In genomic region chr9:137605146-137606004, GRCh38 we compare ENCODE assay signal across 8 cellular contexts. TPM values are rescaled to one million over a fixed set of nuclear protein-coding genes. Genes with fewer than 3 reads are reported as not detected.
DNase-seq lines count a peak whose midpoint lies in the region; ATAC-seq and TF ChIP-seq lines count a peak whose summit lies in the region.

Gene ARRDC1, plus strand, starts transcription at chr9:137605686. Its CDS starts 32 bp downstream, at chr9:137605718.

- peak within 1 kb of the TSS; percentile 80 for H3K9ac ChIP-seq in mucosa of stomach (ENCODE audit: low read length)

- peaks cover 44% of the 10 kb centered on the region for H3K79me2 ChIP-seq in PC-9 (ENCODE audit: low read depth)

- H3K4me3 ChIP-seq in PC-9, result peak within 1 kb of the TSS; percentile 57
- peak within 1 kb of the TSS; percentile 79 to 89 for H3K4me3 ChIP-seq in esophagus (ENCODE audit: low read depth in 1 of 2, low read length in 2 of 2)
- H3K4me3 ChIP-seq in mucosa of stomach (ENCODE audit: low read length), result peak within 1 kb of the TSS; percentile 75

- TF ChIP-seq CTCF in PC-9 (conservative IDR thresholded peaks at IDR 0.05), result no peak

- H3K4me1 ChIP-seq in PC-9 (replicated peaks; ENCODE audit: insufficient read depth) (peaks cover 38% of the 10 kb centered on the region), esophagus (ENCODE audit: control insufficient read depth in 2 of 2, insufficient read depth in 2 of 2, low read length in 1 of 2) (peaks cover 13 to 20% of the 10 kb centered on the region in 2 donors), mucosa of stomach (ENCODE audit: control insufficient read depth, insufficient read depth, low read length) (peaks cover 22% of the 10 kb centered on the region)

- H4K20me1 ChIP-seq in PC-9 (ENCODE audit: insufficient read depth), result peaks cover 7% of the 10 kb centered on the region; the same call in 1 of the 2 replicates

- POLR2A ChIA-PET in PC-9 (lab: Charles Lee; ENCODE audit: unreplicated experiment), result interaction anchor here (0.6 to 1.0 kb wide), 4 partner anchors 11 to 365 kb away, joined by 3 to 9 read pairs (median 6); partner anchors contain the start of gene EHMT1

- CTCF ChIA-PET in PC-9 (lab: Charles Lee), result interaction anchor here (0.6 to 1.2 kb wide), 2 partner anchors 14 to 24 kb away, joined by 3 to 5 read pairs; no protein-coding TSS in a partner anchor

- no peaks in the 10 kb centered on the region for H3K36me3 ChIP-seq in PC-9 (ENCODE audit: low read depth)
- peaks cover 0 to 2% of the 10 kb centered on the region in 2 donors for H3K36me3 ChIP-seq in esophagus (ENCODE audit: control insufficient read depth in 2 of 2, insufficient read depth in 2 of 2, low read length in 1 of 2)
- peaks cover 3% of the 10 kb centered on the region for H3K36me3 ChIP-seq in mucosa of stomach (ENCODE audit: control insufficient read depth, insufficient read depth, low read length)

- DNase-seq in COR-L47 (lab: John Stamatoyannopoulos, UW) (peak; percentile 82), HUDEP-2 (lab: John Stamatoyannopoulos, UW; ENCODE audit: unreplicated experiment in 76 of 76) (peak in 74 of 76 experiments; percentile 45 to 99 (median 90)), PC-9 (peak; percentile 80 to 95), activated T-cell treated with anti-CD3 and anti-CD28 coated beads for 48 hours (ENCODE audit: low read depth) (peak; percentile 89)
- peak; percentile 92 for DNase-seq in stimulated activated CD8-positive, alpha-beta memory T cell treated with anti-CD3 and anti-CD28 coated beads, Interleukin-4, amount 100 ng/mL, for 48 hours

- intact Hi-C loops in PC-9 (cut with micrococcal nuclease; ENCODE audit: unreplicated experiment), result loop anchor here (1.0 to 2.0 kb wide), 2 partner anchors 13 to 15 kb away; partner anchors contain the start of gene ZMYND19

- H3K27ac ChIP-seq in PC-9 (peak within 1 kb of the TSS; percentile 30; the same call in 1 of the 2 replicates), esophagus (ENCODE audit: low read depth in 2 of 2, low read length in 1 of 2) (peak within 1 kb of the TSS; percentile 91 to 94)

- BruUV-seq in PC-9 (replicated peaks; lab: Mats Ljungman, UMichigan), result no TSS peak

- H3K9me3 ChIP-seq in PC-9 (ENCODE audit: insufficient read depth, low read depth) (no peaks in the 10 kb centered on the region), esophagus (ENCODE audit: control insufficient read depth in 2 of 2, insufficient read depth in 1 of 2, low read depth in 1 of 2, low read length in 1 of 2) (no peaks in the 10 kb centered on the region), mucosa of stomach (ENCODE audit: control insufficient read depth, low read length) (no peaks in the 10 kb centered on the region)

- peak within 1 kb of the TSS; percentile 66; the same call in 1 of the 2 replicates for H2AFZ ChIP-seq in PC-9

- H3K27me3 ChIP-seq in PC-9 (ENCODE audit: insufficient read depth, low read depth), result no peaks in the 10 kb centered on the region
- H3K27me3 ChIP-seq in esophagus (ENCODE audit: control insufficient read depth in 1 of 2, insufficient read depth in 2 of 2, low read length in 2 of 2), result no peaks in the 10 kb centered on the region
- H3K27me3 ChIP-seq in mucosa of stomach (ENCODE audit: control insufficient read depth, insufficient read depth, low read length), result no peaks in the 10 kb centered on the region

- H3K9me2 ChIP-seq in PC-9 (ENCODE audit: insufficient read depth), result no peaks in the 10 kb centered on the region

- H3K4me2 ChIP-seq in PC-9, result peak within 1 kb of the TSS; percentile 79

- peak; percentile 80 for ATAC-seq in GM21381 (IDR thresholded peaks at IDR 0.05; ENCODE audit: unreplicated experiment)

- 1% methylated on average over 54 to 109 of the region's 109 CpGs for WGBS in esophagus, 2 donors

- peaks cover 27% of the 10 kb centered on the region; the same call in 1 of the 2 replicates for H3F3A ChIP-seq in PC-9 (ENCODE audit: insufficient read depth, low read depth)

RNA-seq across cellular contexts. Expression of gene ARRDC1, which starts in this region (rescaled TPM):
- total RNA-seq in PC-9 (2021), result 116 and 127 TPM in 2 replicates
- 100 to 1,000 TPM in 1 of 2 donors, 10 to 100 TPM in 1; 68.5 to 207 TPM for polyA plus RNA-seq in esophagus

Comparison
In these comparisons a context has a peak if more than half of its experiments do, and no peak if none do; other contexts are left out.
1. Peak in every context shown above with its lines: DNase-seq, ATAC-seq, H3K4me3 ChIP-seq and H3K27ac ChIP-seq.